In the genomic region with DNA sequence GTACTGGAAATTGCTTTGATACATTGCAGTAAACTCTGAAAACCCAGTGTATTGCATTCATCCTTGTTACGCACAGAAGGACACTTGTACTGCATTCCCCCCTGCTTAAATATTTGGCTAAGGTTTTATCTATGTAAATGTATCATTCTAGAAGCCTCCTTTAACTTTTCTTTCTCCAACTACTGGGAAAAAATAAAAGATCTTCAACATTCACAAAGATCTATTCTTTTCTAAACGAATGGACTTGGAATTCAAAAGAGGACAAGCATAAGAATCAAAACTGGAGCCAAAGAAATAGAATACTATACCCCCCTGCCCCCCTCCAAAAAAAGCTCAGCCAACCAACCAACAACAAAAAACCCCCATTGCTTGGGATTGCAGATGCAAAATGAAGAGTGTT, we compare ENCODE assay signal across 16 cellular contexts.
DNase-seq lines count a peak whose midpoint lies in the region; ATAC-seq and TF ChIP-seq lines count a peak whose summit lies in the region.
"Had no signal": no experiment of that assay in that cellular context is flagged by ENCODE, and none has a peak within 500 bp of the region (broad histone marks: within the 10 kb centered on the region; RNA-seq: fewer than 3 reads in every experiment).

No MANE protein-coding gene starts in this region.

- H3F3A ChIP-seq in smooth muscle cell (ENCODE audit: low read depth): peaks cover 4% of the 10 kb centered on the region

- H3K36me3 Mint-ChIP-seq in Calu3 (ENCODE audit: insufficient read depth, unreplicated experiment) (no peaks in the 10 kb centered on the region), neural crest cell (ENCODE audit: low read depth) (peaks cover 16% of the 10 kb centered on the region), immature natural killer cell (peaks cover 32 to 63% (median 38%) of the 10 kb centered on the region in 3 donors)

- H3K4me1 ChIP-seq in HAP-1 (peaks cover 33% of the 10 kb centered on the region), smooth muscle cell (ENCODE audit: low read depth) (peaks cover 12% of the 10 kb centered on the region)

- DNase-seq in Calu3 (no peak), HAP-1 (ENCODE audit: low spot score in 2 of 2) (peak; percentile 72 to 91), neural crest cell (ENCODE audit: low read depth, low spot score) (no peak), smooth muscle cell (lab: John Stamatoyannopoulos, UW; ENCODE audit: unreplicated experiment) (no peak), substantia nigra (lab: John Stamatoyannopoulos, UW) (no peak), immature natural killer cell (no peak)
- no peak for DNase-seq in stimulated activated naive CD4-positive, alpha-beta T cell (lab: John Stamatoyannopoulos, UW)
- DNase-seq: CD4-positive, CD25-positive, alpha-beta regulatory T cell; CD8-positive, alpha-beta T cell; DMS53; DMS79 treated with DMSO at 0.1 percent for 48 hours; GF-D8; GM23248; HCEC 1CT had no signal

- H3K4me3 Mint-ChIP-seq in Calu3 (ENCODE audit: low read depth, unreplicated experiment): no peak overlapping the region
- H3K4me3 Mint-ChIP-seq in neural crest cell: no peak overlapping the region
- H3K4me3 Mint-ChIP-seq in immature natural killer cell: no peak overlapping the region
- H3K4me3 Mint-ChIP-seq: CD4-positive, CD25-positive, alpha-beta regulatory T cell; CD8-positive, alpha-beta T cell had no signal

- peak overlapping the region; percentile 38 for H3K27ac ChIP-seq in smooth muscle cell (ENCODE audit: low read depth)
- no peak overlapping the region for H3K27ac ChIP-seq in substantia nigra (ENCODE audit: low read depth, low read length, poor library complexity, severe bottlenecking)
- H3K27ac ChIP-seq: C4-2B, GM23248 had no signal

- CTCF ChIA-PET in Calu3 (lab: Charles Lee): no interaction called here

- in situ Hi-C loops in HAP-1 (cut with MboI; ENCODE audit: low sequenced_read_pairs): no loop called here

- no peaks in the 10 kb centered on the region for H3K27me3 Mint-ChIP-seq in Calu3 (ENCODE audit: unreplicated experiment)
- H3K27me3 Mint-ChIP-seq in neural crest cell (ENCODE audit: low read depth): no peaks in the 10 kb centered on the region
- H3K27me3 Mint-ChIP-seq in immature natural killer cell (ENCODE audit: low read depth in 3 of 3): no peaks in the 10 kb centered on the region
- H3K27me3 Mint-ChIP-seq: CD4-positive, CD25-positive, alpha-beta regulatory T cell had no signal

- H3K4me3 ChIP-seq in HAP-1 (no peak overlapping the region), smooth muscle cell (no peak overlapping the region)
- H3K4me3 ChIP-seq: GM23248 had no signal

- no peaks in the 10 kb centered on the region for H3K27me3 ChIP-seq in HAP-1 (ENCODE audit: low read depth)
- peaks cover 13% of the 10 kb centered on the region for H3K27me3 ChIP-seq in smooth muscle cell (ENCODE audit: low read depth)

- no peak for TF ChIP-seq CTCF in Calu3 (IDR thresholded peaks at IDR 0.05; ENCODE audit: unreplicated experiment)
- no peak for TF ChIP-seq CTCF in neural crest cell (conservative IDR thresholded peaks at IDR 0.05)
- no peak for TF ChIP-seq CTCF in smooth muscle cell (IDR thresholded peaks at IDR 0.05; ENCODE audit: borderline replicate concordance, insufficient read depth, poor library complexity, severe bottlenecking)

- BruUV-seq in Calu3 (replicated peaks; lab: Mats Ljungman, UMichigan): no TSS peak

- intact Hi-C loops in Calu3 (cut with micrococcal nuclease; ENCODE audit: unreplicated experiment): loop anchor here (5.0 kb wide), 1 partner anchor 748 kb away; no protein-coding TSS in a partner anchor

- 75% methylated on average over 2 of the region's 2 CpGs for WGBS in smooth muscle cell (ENCODE audit: low lambda C conversion rate)

- H4K20me1 ChIP-seq in smooth muscle cell (ENCODE audit: low read depth): no peaks in the 10 kb centered on the region

- peak overlapping the region; percentile 65 for H3K27ac Mint-ChIP-seq in Calu3 (ENCODE audit: unreplicated experiment)
- H3K27ac Mint-ChIP-seq in neural crest cell (ENCODE audit: unreplicated experiment): peak overlapping the region; percentile 39
- no peak overlapping the region for H3K27ac Mint-ChIP-seq in immature natural killer cell
- H3K27ac Mint-ChIP-seq: CD8-positive, alpha-beta T cell had no signal

- H3K36me3 ChIP-seq in HAP-1 (replicated peaks) (peaks cover 27% of the 10 kb centered on the region), smooth muscle cell (ENCODE audit: low read depth) (no peaks in the 10 kb centered on the region)

- no peaks in the 10 kb centered on the region for H3K9me3 Mint-ChIP-seq in Calu3 (ENCODE audit: low read depth, unreplicated experiment)
- no peaks in the 10 kb centered on the region for H3K9me3 Mint-ChIP-seq in neural crest cell
- H3K9me3 Mint-ChIP-seq in immature natural killer cell: no peaks in the 10 kb centered on the region
- H3K9me3 Mint-ChIP-seq: CD4-positive, CD25-positive, alpha-beta regulatory T cell; CD8-positive, alpha-beta T cell had no signal

- peak overlapping the region; percentile 57 for H3K4me2 ChIP-seq in smooth muscle cell

- H3K9me3 ChIP-seq in HAP-1 (no peaks in the 10 kb centered on the region), smooth muscle cell (replicated peaks; ENCODE audit: low read depth) (no peaks in the 10 kb centered on the region)

- no peak overlapping the region for H2AFZ ChIP-seq in smooth muscle cell (ENCODE audit: low read depth)
- H2AFZ ChIP-seq: GM23248 had no signal

- H3K9ac ChIP-seq in smooth muscle cell (ENCODE audit: low read depth): no peak overlapping the region
- H3K9ac ChIP-seq: GM23248 had no signal

- no peaks in the 10 kb centered on the region for H3K79me2 ChIP-seq in smooth muscle cell (ENCODE audit: low read depth)

- ATAC-seq in GM19035 (IDR thresholded peaks at IDR 0.05; ENCODE audit: unreplicated experiment): no peak
- ATAC-seq: CD8-positive, alpha-beta T cell had no signal

- H3K4me1 Mint-ChIP-seq in Calu3 (ENCODE audit: low read depth, unreplicated experiment): peaks cover 16% of the 10 kb centered on the region
- peaks cover 37% of the 10 kb centered on the region for H3K4me1 Mint-ChIP-seq in neural crest cell
- H3K4me1 Mint-ChIP-seq in immature natural killer cell: no peaks in the 10 kb centered on the region
- H3K4me1 Mint-ChIP-seq: CD4-positive, CD25-positive, alpha-beta regulatory T cell had no signal

Comparison
In these comparisons a context has a peak if more than half of its experiments do, and no peak if none do; other contexts are left out.
1. DNase-seq: peak in HAP-1 (2 of 2); none in Calu3 (single experiment), neural crest cell (single experiment), smooth muscle cell (single experiment), substantia nigra (0 of 49), immature natural killer cell (0 of 3) and stimulated activated naive CD4-positive, alpha-beta T cell (0 of 6).
2. H3K27ac Mint-ChIP-seq: peak in Calu3 (single experiment) and neural crest cell (single experiment); none in immature natural killer cell (0 of 6).